17 cellular contexts compared by ENCODE assay signal in genomic region chr12:52020126-52020525, GRCh38. TPM values are rescaled to one million over a fixed set of nuclear protein-coding genes. Genes with fewer than 3 reads are reported as not detected.
DNase-seq lines count a peak whose midpoint lies in the region; ATAC-seq and TF ChIP-seq lines count a peak whose summit lies in the region.
"Had no signal": no experiment of that assay in that cellular context is flagged by ENCODE, and none has a peak within 500 bp of the region (broad histone marks: within the 10 kb centered on the region; RNA-seq: fewer than 3 reads in every experiment).

No MANE protein-coding gene starts in this region.

- H3K36me3 ChIP-seq in iPS-18a (ENCODE audit: control insufficient read depth, low read depth, low read length) (no peaks in the 10 kb centered on the region), tibial nerve (peaks cover 0 to 5% (median 0%) of the 10 kb centered on the region in 3 donors)

- no peak for TF ChIP-seq EP300 in tibial nerve (IDR thresholded peaks at IDR 0.05)

- H3K4me1 ChIP-seq in iPS-18a (ENCODE audit: control insufficient read depth, low read depth, low read length) (peaks cover 4% of the 10 kb centered on the region), tibial nerve (peaks cover 0 to 33% (median 11%) of the 10 kb centered on the region in 4 donors)

- H3K27me3 ChIP-seq in iPS-18a (ENCODE audit: control insufficient read depth, insufficient read depth, low read length) (peaks cover 52% of the 10 kb centered on the region), tibial nerve (no peaks in the 10 kb centered on the region)
- H3K27me3 ChIP-seq: upper lobe of right lung had no signal

- DNase-seq in natural killer cell (no peak), tibial nerve (ENCODE audit: low spot score in 2 of 2) (no peak)
- DNase-seq in natural killer cell treated with Interleukin-12 subunit alpha and Interleukin-12 subunit beta and Interleukin-15 and Interleukin-18, amount 100 ng/mL, for 72 hours (ENCODE audit: low spot score), result no peak
- no peak for DNase-seq in activated CD8-positive, alpha-beta T cell treated with anti-CD3 and anti-CD28 coated beads for 36 hours
- no peak for DNase-seq in activated CD4-positive, alpha-beta T cell treated with anti-CD3 and anti-CD28 coated beads for 36 hours
- no peak for DNase-seq in activated effector memory CD4-positive, alpha-beta T cell treated with anti-CD3 and anti-CD28 coated beads, Interleukin-2, amount 50 U/mL, for 16 hours
- DNase-seq: activated CD4-positive, CD25-positive, alpha-beta regulatory T cell treated with anti-CD3 and anti-CD28 coated beads, Interleukin-2, amount 50 U/mL, for 72 hours; foreskin melanocyte; left ventricle myocardium superior; NCI-H2227 treated with DMSO at 0.1 percent for 48 hours; psoas muscle; Right ventricle myocardium superior had no signal

- H3K4me3 ChIP-seq in iPS-18a (ENCODE audit: low read length) (peak overlapping the region; percentile 20), tibial nerve (no peak overlapping the region)
- H3K4me3 ChIP-seq: psoas muscle, upper lobe of right lung had no signal

- no peaks in the 10 kb centered on the region for H3K27me3 Mint-ChIP-seq in natural killer cell (ENCODE audit: low read depth in 2 of 2)
- no peaks in the 10 kb centered on the region for H3K27me3 Mint-ChIP-seq in natural killer cell treated with Interleukin-12 subunit alpha and Interleukin-12 subunit beta and Interleukin-15 and Interleukin-18, amount 100 ng/mL, for 72 hours
- H3K27me3 Mint-ChIP-seq in activated CD8-positive, alpha-beta T cell treated with anti-CD3 and anti-CD28 coated beads for 36 hours, result peaks cover 1% of the 10 kb centered on the region
- no peaks in the 10 kb centered on the region for H3K27me3 Mint-ChIP-seq in activated CD4-positive, alpha-beta T cell treated with anti-CD3 and anti-CD28 coated beads for 36 hours

- no peaks in the 10 kb centered on the region for H3K9me3 Mint-ChIP-seq in natural killer cell
- no peaks in the 10 kb centered on the region for H3K9me3 Mint-ChIP-seq in natural killer cell treated with Interleukin-12 subunit alpha and Interleukin-12 subunit beta and Interleukin-15 and Interleukin-18, amount 100 ng/mL, for 72 hours
- H3K9me3 Mint-ChIP-seq in activated CD8-positive, alpha-beta T cell treated with anti-CD3 and anti-CD28 coated beads for 36 hours, result no peaks in the 10 kb centered on the region
- no peaks in the 10 kb centered on the region for H3K9me3 Mint-ChIP-seq in activated CD4-positive, alpha-beta T cell treated with anti-CD3 and anti-CD28 coated beads for 36 hours (ENCODE audit: low read depth)

- H3K27ac ChIP-seq in iPS-18a (ENCODE audit: low read length) (no peak overlapping the region), tibial nerve (no peak overlapping the region)
- H3K27ac ChIP-seq: psoas muscle, upper lobe of right lung had no signal

- H3K36me3 Mint-ChIP-seq in natural killer cell, result no peaks in the 10 kb centered on the region
- H3K36me3 Mint-ChIP-seq in natural killer cell treated with Interleukin-12 subunit alpha and Interleukin-12 subunit beta and Interleukin-15 and Interleukin-18, amount 100 ng/mL, for 72 hours, result no peaks in the 10 kb centered on the region
- H3K36me3 Mint-ChIP-seq in activated CD8-positive, alpha-beta T cell treated with anti-CD3 and anti-CD28 coated beads for 36 hours (ENCODE audit: low read depth), result no peaks in the 10 kb centered on the region
- H3K36me3 Mint-ChIP-seq in activated CD4-positive, alpha-beta T cell treated with anti-CD3 and anti-CD28 coated beads for 36 hours (ENCODE audit: low read depth), result no peaks in the 10 kb centered on the region
- H3K36me3 Mint-ChIP-seq: activated CD8-positive, alpha-beta memory T cell treated with anti-CD3 and anti-CD28 coated beads, Interleukin-2, amount 10 ng/mL, durations not matched to agents 7 days and 5 days had no signal

- H3K9me3 ChIP-seq in iPS-18a (ENCODE audit: control insufficient read depth, low read depth, low read length), result no peaks in the 10 kb centered on the region
- H3K9me3 ChIP-seq in tibial nerve, result no peaks in the 10 kb centered on the region
- H3K9me3 ChIP-seq: psoas muscle, upper lobe of right lung had no signal

- WGBS in tibial nerve, 2 donors, result 82 to 84% methylated on average over 4 of the region's 4 CpGs

- intact Hi-C loops in natural killer cell (cut with micrococcal nuclease), result loop anchor here (1.0 kb wide), 1 partner anchor 27 kb away; no protein-coding TSS in a partner anchor
- intact Hi-C loops in activated CD8-positive, alpha-beta T cell treated with anti-CD3 and anti-CD28 coated beads for 36 hours (cut with micrococcal nuclease), result no loop called here
- intact Hi-C loops in activated CD4-positive, alpha-beta T cell treated with anti-CD3 and anti-CD28 coated beads for 36 hours (cut with DNase I, micrococcal nuclease), result loop anchor here (1.0 to 10.0 kb wide), 2 partner anchors 94 to 595 kb away; partner anchors contain the start of gene SLC4A8 (in 1 of the 2)

- ATAC-seq in natural killer cell (no peak), GM21515 (IDR thresholded peaks at IDR 0.05; ENCODE audit: unreplicated experiment) (no peak)
- ATAC-seq in natural killer cell treated with Interleukin-12 subunit alpha and Interleukin-12 subunit beta and Interleukin-15 and Interleukin-18, amount 100 ng/mL, for 72 hours, result no peak
- no peak for ATAC-seq in activated CD8-positive, alpha-beta T cell treated with anti-CD3 and anti-CD28 coated beads for 36 hours
- no peak for ATAC-seq in activated CD4-positive, alpha-beta T cell treated with anti-CD3 and anti-CD28 coated beads for 36 hours
- ATAC-seq: left ventricle myocardium superior, psoas muscle had no signal

- no peak for TF ChIP-seq CTCF in natural killer cell (IDR thresholded peaks at IDR 0.05)
- TF ChIP-seq CTCF in activated CD8-positive, alpha-beta T cell treated with anti-CD3 and anti-CD28 coated beads for 36 hours (IDR thresholded peaks at IDR 0.05), result no peak
- no peak for TF ChIP-seq CTCF in tibial nerve (IDR thresholded peaks at IDR 0.05)

- peaks cover 24 to 32% of the 10 kb centered on the region in 2 donors for H3K4me1 Mint-ChIP-seq in natural killer cell
- H3K4me1 Mint-ChIP-seq in natural killer cell treated with Interleukin-12 subunit alpha and Interleukin-12 subunit beta and Interleukin-15 and Interleukin-18, amount 100 ng/mL, for 72 hours (ENCODE audit: low read depth in 2 of 2), result peaks cover 23 to 24% of the 10 kb centered on the region in 2 donors
- H3K4me1 Mint-ChIP-seq in activated CD8-positive, alpha-beta T cell treated with anti-CD3 and anti-CD28 coated beads for 36 hours (ENCODE audit: low read depth), result peaks cover 30% of the 10 kb centered on the region
- peaks cover 26% of the 10 kb centered on the region for H3K4me1 Mint-ChIP-seq in activated CD4-positive, alpha-beta T cell treated with anti-CD3 and anti-CD28 coated beads for 36 hours

- TF ChIP-seq POLR2A in tibial nerve (IDR thresholded peaks at IDR 0.05), result no peak

- CTCF ChIA-PET in activated CD8-positive, alpha-beta T cell treated with anti-CD3 and anti-CD28 coated beads for 36 hours (lab: Charles Lee), result interaction anchor here (0.8 to 18.1 kb wide), 18 partner anchors 11 to 157 kb away, joined by 3 to 602 read pairs (median 6); partner anchors contain the start of genes ATG101, NR4A1, SMIM41 and TAMALIN
- CTCF ChIA-PET in activated CD4-positive, alpha-beta T cell treated with anti-CD3 and anti-CD28 coated beads for 36 hours (lab: Charles Lee), result interaction anchor here (0.6 to 11.1 kb wide), 15 partner anchors 8 to 886 kb away, joined by 3 to 220 read pairs (median 4); partner anchors contain the start of gene TAMALIN

- H3K27ac Mint-ChIP-seq in natural killer cell, result peak overlapping the region; percentile 12 to 82
- H3K27ac Mint-ChIP-seq in natural killer cell treated with Interleukin-12 subunit alpha and Interleukin-12 subunit beta and Interleukin-15 and Interleukin-18, amount 100 ng/mL, for 72 hours, result no peak overlapping the region
- no peak overlapping the region for H3K27ac Mint-ChIP-seq in activated CD8-positive, alpha-beta T cell treated with anti-CD3 and anti-CD28 coated beads for 36 hours
- no peak overlapping the region for H3K27ac Mint-ChIP-seq in activated CD4-positive, alpha-beta T cell treated with anti-CD3 and anti-CD28 coated beads for 36 hours

- H3K9ac ChIP-seq in iPS-18a (ENCODE audit: low read length), result no peak overlapping the region

- H3K4me3 Mint-ChIP-seq in natural killer cell, result peak overlapping the region; percentile 74
- H3K4me3 Mint-ChIP-seq in natural killer cell treated with Interleukin-12 subunit alpha and Interleukin-12 subunit beta and Interleukin-15 and Interleukin-18, amount 100 ng/mL, for 72 hours, result no peak overlapping the region
- peak overlapping the region; percentile 22 for H3K4me3 Mint-ChIP-seq in activated CD8-positive, alpha-beta T cell treated with anti-CD3 and anti-CD28 coated beads for 36 hours
- no peak overlapping the region for H3K4me3 Mint-ChIP-seq in activated CD4-positive, alpha-beta T cell treated with anti-CD3 and anti-CD28 coated beads for 36 hours
- H3K4me3 Mint-ChIP-seq: activated CD8-positive, alpha-beta memory T cell treated with anti-CD3 and anti-CD28 coated beads, Interleukin-2, amount 10 ng/mL, durations not matched to agents 7 days and 5 days had no signal

- POLR2A ChIA-PET in activated CD8-positive, alpha-beta T cell treated with anti-CD3 and anti-CD28 coated beads for 36 hours (lab: Charles Lee), result interaction anchor here (0.9 to 8.3 kb wide), 4 partner anchors 12 to 28 kb away, joined by 3 to 74 read pairs (median 4); partner anchors contain the start of gene TAMALIN
- POLR2A ChIA-PET in activated CD4-positive, alpha-beta T cell treated with anti-CD3 and anti-CD28 coated beads for 36 hours (lab: Charles Lee), result interaction anchor here (0.6 kb wide), 2 partner anchors 50 to 937 kb away, joined by 3 read pairs; partner anchors contain the start of genes ATG101 and CSRNP2

RNA-seq across cellular contexts. Expression of gene TAMALIN, which starts 13.4 kb away (rescaled TPM):
- total RNA-seq in natural killer cell (100 to 1,000 TPM; 403 to 663 (median 424) TPM), tibial nerve (10 to 100 TPM; 30.6 to 54.0 (median 37.8) TPM)
- total RNA-seq in natural killer cell treated with Interleukin-12 subunit alpha and Interleukin-12 subunit beta and Interleukin-15 and Interleukin-18, amount 100 ng/mL, for 72 hours, result 1 to 10 TPM; 5.4 to 5.6 TPM
- 10 to 100 TPM; 26.0 to 26.4 TPM for total RNA-seq in activated CD8-positive, alpha-beta T cell treated with anti-CD3 and anti-CD28 coated beads for 36 hours
- 10 to 100 TPM in 1 of 2 experiments, 1 to 10 TPM in 1; 6.4 to 11.5 TPM for total RNA-seq in activated CD4-positive, alpha-beta T cell treated with anti-CD3 and anti-CD28 coated beads for 36 hours

RNA-seq across cellular contexts. Expression of gene NR4A1, which starts 31.1 kb away (rescaled TPM):
- total RNA-seq in natural killer cell (100 to 1,000 TPM in 1 of 3 donors, 10 to 100 TPM in 2; 72.5 to 177 (median 96.7) TPM), tibial nerve (1,000 to 10,000 TPM in 1 of 4 donors, 100 to 1,000 TPM in 3; 390 to 1,252 (median 718) TPM)
- total RNA-seq in natural killer cell treated with Interleukin-12 subunit alpha and Interleukin-12 subunit beta and Interleukin-15 and Interleukin-18, amount 100 ng/mL, for 72 hours, result 1 to 10 TPM; 3.0 to 4.0 TPM
- total RNA-seq in activated CD8-positive, alpha-beta T cell treated with anti-CD3 and anti-CD28 coated beads for 36 hours, result 100 to 1,000 TPM; 120 to 128 TPM
- 10 to 100 TPM; 69.4 to 72.8 TPM for total RNA-seq in activated CD4-positive, alpha-beta T cell treated with anti-CD3 and anti-CD28 coated beads for 36 hours

RNA-seq across cellular contexts. Expression of gene ATG101, which starts 49.7 kb away (rescaled TPM):
- 10 to 100 TPM; 18.6 to 32.8 (median 23.3) TPM for total RNA-seq in natural killer cell
- 10 to 100 TPM; 43.1 to 55.1 TPM for total RNA-seq in natural killer cell treated with Interleukin-12 subunit alpha and Interleukin-12 subunit beta and Interleukin-15 and Interleukin-18, amount 100 ng/mL, for 72 hours
- total RNA-seq in activated CD8-positive, alpha-beta T cell treated with anti-CD3 and anti-CD28 coated beads for 36 hours, result 10 to 100 TPM; 25.6 to 28.4 TPM
- total RNA-seq in activated CD4-positive, alpha-beta T cell treated with anti-CD3 and anti-CD28 coated beads for 36 hours, result 10 to 100 TPM; 24.0 to 30.7 TPM
- total RNA-seq in tibial nerve, result 10 to 100 TPM; 32.6 to 49.6 (median 37.5) TPM

RNA-seq across cellular contexts. Expression of gene SMIM41, which starts 59.4 kb away (rescaled TPM):
- total RNA-seq in natural killer cell (not detected), tibial nerve (10 to 100 TPM; 16.5 to 78.7 (median 39.3) TPM)
- total RNA-seq in natural killer cell treated with Interleukin-12 subunit alpha and Interleukin-12 subunit beta and Interleukin-15 and Interleukin-18, amount 100 ng/mL, for 72 hours, result not detected
- not detected for total RNA-seq in activated CD8-positive, alpha-beta T cell treated with anti-CD3 and anti-CD28 coated beads for 36 hours
- not detected for total RNA-seq in activated CD4-positive, alpha-beta T cell treated with anti-CD3 and anti-CD28 coated beads for 36 hours
- total RNA-seq: activated CD8-positive, alpha-beta memory T cell treated with anti-CD3 and anti-CD28 coated beads, Interleukin-2, amount 10 ng/mL, durations not matched to agents 7 days and 5 days; left ventricle myocardium superior; T-helper 2 cell treated with Interferon-gamma antibody and Interleukin-4, amounts not matched to agents 100 ng/mL and 5 ng/mL, for 36 hours had no signal

Comparison
In these comparisons a context has a peak if more than half of its experiments do, and no peak if none do; other contexts are left out.
1. H3K27ac Mint-ChIP-seq: peak in natural killer cell (2 of 2); none in natural killer cell treated with Interleukin-12 subunit alpha and Interleukin-12 subunit beta and Interleukin-15 and Interleukin-18, amount 100 ng/mL, for 72 hours (0 of 2), activated CD8-positive, alpha-beta T cell treated with anti-CD3 and anti-CD28 coated beads for 36 hours (single experiment) and activated CD4-positive, alpha-beta T cell treated with anti-CD3 and anti-CD28 coated beads for 36 hours (single experiment).
2. H3K4me3 Mint-ChIP-seq: peak in natural killer cell (single experiment) and activated CD8-positive, alpha-beta T cell treated with anti-CD3 and anti-CD28 coated beads for 36 hours (single experiment); none in natural killer cell treated with Interleukin-12 subunit alpha and Interleukin-12 subunit beta and Interleukin-15 and Interleukin-18, amount 100 ng/mL, for 72 hours (single experiment) and activated CD4-positive, alpha-beta T cell treated with anti-CD3 and anti-CD28 coated beads for 36 hours (single experiment).
3. RNA of gene TAMALIN, which starts 13.4 kb away (total RNA-seq): 403 to 663 TPM in natural killer cell; 30.6 to 54.0 TPM in tibial nerve, 26.0 to 26.4 TPM in activated CD8-positive, alpha-beta T cell treated with anti-CD3 and anti-CD28 coated beads for 36 hours, 6.4 to 11.5 TPM in activated CD4-positive, alpha-beta T cell treated with anti-CD3 and anti-CD28 coated beads for 36 hours and 5.4 to 5.6 TPM in natural killer cell treated with Interleukin-12 subunit alpha and Interleukin-12 subunit beta and Interleukin-15 and Interleukin-18, amount 100 ng/mL, for 72 hours; every median in the first group is over 4 times any median in the second.
4. RNA of gene NR4A1, which starts 31.1 kb away (total RNA-seq): 390 to 1,252 TPM in tibial nerve, 120 to 128 TPM in activated CD8-positive, alpha-beta T cell treated with anti-CD3 and anti-CD28 coated beads for 36 hours, 72.5 to 177 TPM in natural killer cell and 69.4 to 72.8 TPM in activated CD4-positive, alpha-beta T cell treated with anti-CD3 and anti-CD28 coated beads for 36 hours; 3.0 to 4.0 TPM in natural killer cell treated with Interleukin-12 subunit alpha and Interleukin-12 subunit beta and Interleukin-15 and Interleukin-18, amount 100 ng/mL, for 72 hours; every median in the first group is over 10 times any median in the second.